In the genomic region with DNA sequence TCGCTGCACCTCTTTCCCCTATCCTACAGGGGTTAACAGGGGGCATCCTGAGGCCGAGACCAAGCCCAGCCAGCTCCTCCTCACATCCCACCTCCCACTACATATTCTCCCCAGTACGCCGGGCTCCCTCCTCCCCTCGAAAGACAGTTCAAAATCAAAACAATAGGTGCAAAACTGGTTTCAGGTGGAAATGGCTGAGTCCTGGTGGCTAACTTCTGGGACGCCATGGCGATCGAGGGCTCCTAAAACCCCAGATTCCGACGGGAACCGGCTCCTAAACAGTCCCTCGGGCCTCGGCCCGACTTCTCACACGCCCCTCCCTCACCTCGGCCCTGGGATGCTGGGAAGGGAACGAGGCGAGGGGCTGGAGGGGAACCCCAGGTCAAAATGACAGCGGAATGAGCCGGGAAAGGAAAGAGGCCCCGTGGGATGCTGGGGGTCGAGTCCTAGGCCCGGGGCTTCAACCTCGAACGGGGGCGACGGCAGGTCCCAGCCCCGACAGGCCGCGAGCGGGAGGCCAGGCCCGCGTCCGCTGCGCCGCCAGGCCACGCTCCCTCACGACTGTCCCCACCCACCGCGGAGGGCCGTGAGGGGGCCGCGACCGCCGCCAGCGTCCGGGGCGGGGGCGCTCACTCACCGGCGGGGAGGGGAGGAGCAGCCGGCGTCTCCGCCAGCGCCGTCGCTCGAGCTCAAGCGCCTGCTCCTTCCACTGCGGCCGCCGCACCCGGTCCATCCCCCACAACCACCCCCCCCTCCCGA, we compare ENCODE assay signal across 8 cellular contexts. TPM values are rescaled to one million over a fixed set of nuclear protein-coding genes. Genes with fewer than 3 reads are reported as not detected.
DNase-seq lines count a peak whose midpoint lies in the region; ATAC-seq, FAIRE-seq and TF ChIP-seq lines count a peak whose summit lies in the region.

No MANE protein-coding gene starts in this region.

- no peak for FAIRE-seq in K562 (lab: Jason Lieb, UNC)

- TF ChIP-seq RAD21 in K562 (CRISPR knock-in tag; conservative IDR thresholded peaks at IDR 0.05 in 1 of 2, IDR thresholded peaks at IDR 0.05 in 1 of 2): no peak

- H3K27me3 Mint-ChIP-seq in T-helper 1 cell treated with Interleukin-12 subunit alpha and Interleukin-12 subunit beta and Interleukin-4 antibody, amounts not matched to agents 30 μg/mL and 1 μg/mL, for 36 hours (ENCODE audit: low read depth): no peaks in the 10 kb centered on the region

- peaks cover 4% of the 10 kb centered on the region for H3K36me3 Mint-ChIP-seq in T-helper 1 cell treated with Interleukin-12 subunit alpha and Interleukin-12 subunit beta and Interleukin-4 antibody, amounts not matched to agents 30 μg/mL and 1 μg/mL, for 36 hours (ENCODE audit: low read depth)

- H3K27ac ChIP-seq in K562 (ENCODE audit: extremely low read depth, low read depth, low read length): peak overlapping the region; percentile 81

- peak overlapping the region; percentile 87 for H3K4me2 ChIP-seq in K562 (ENCODE audit: insufficient read depth, low read length)

- H3K4me1 Mint-ChIP-seq in T-helper 1 cell treated with Interleukin-12 subunit alpha and Interleukin-12 subunit beta and Interleukin-4 antibody, amounts not matched to agents 30 μg/mL and 1 μg/mL, for 36 hours (ENCODE audit: low read depth): peaks cover 30% of the 10 kb centered on the region

- H4K20me1 ChIP-seq in K562 (replicated peaks; ENCODE audit: control insufficient read depth, insufficient read depth, low read length): no peaks in the 10 kb centered on the region

- ATAC-seq in GM21360 (IDR thresholded peaks at IDR 0.05; ENCODE audit: unreplicated experiment) (peak; percentile 48), K562 (peak; percentile 88)

- H2AFZ ChIP-seq in K562 (ENCODE audit: low read depth, low read length): peak overlapping the region; percentile 87

- BruUV-seq in K562 (replicated peaks; lab: Mats Ljungman, UMichigan): no TSS peak

- H3K9me1 ChIP-seq in K562 (ENCODE audit: control insufficient read depth, insufficient read depth, low read length): no peaks in the 10 kb centered on the region

- H3K9me3 ChIP-seq in K562 (replicated peaks; ENCODE audit: control insufficient read depth, insufficient read depth, low read depth, low read length): no peaks in the 10 kb centered on the region

- peaks cover 4 to 15% of the 10 kb centered on the region in 2 experiments; a peak in 4 of 5 replicates for H3K4me1 ChIP-seq in K562 (replicated peaks in 1 of 2; ENCODE audit: control insufficient read depth in 2 of 2, insufficient read depth in 2 of 2, low read length in 2 of 2)

- intact Hi-C loops in K562 (cut with micrococcal nuclease): no loop called here

- POLR2A ChIA-PET in K562 (lab: Yijun Ruan, JAX): interaction anchor here (0.5 to 1.7 kb wide), 3 partner anchors 13 to 352 kb away, joined by 3 read pairs; no protein-coding TSS in a partner anchor

- CTCF ChIA-PET in K562 (lab: Yijun Ruan, JAX; ENCODE audit: low intra/inter-chr PET ratio): no interaction called here

- no peaks in the 10 kb centered on the region for H3K9me3 Mint-ChIP-seq in T-helper 1 cell treated with Interleukin-12 subunit alpha and Interleukin-12 subunit beta and Interleukin-4 antibody, amounts not matched to agents 30 μg/mL and 1 μg/mL, for 36 hours

- H3K36me3 ChIP-seq in K562 (ENCODE audit: control insufficient read depth, insufficient read depth, low read length): 0 out of 3 replicates have a peak, but pooled peaks cover 5% of the 10 kb centered on the region

- 5% methylated on average over 17 of the region's 64 CpGs for WGBS in K562 (ENCODE audit: insufficient coverage, low coverage, missing lambda C conversion rate)

- peak overlapping the region; percentile 56 for H3K4me3 ChIP-seq in K562

- H3K27me3 ChIP-seq in K562 (ENCODE audit: control insufficient read depth in 2 of 2, insufficient read depth in 2 of 2, low read length in 2 of 2): no peaks in the 10 kb centered on the region

- H3K9ac ChIP-seq in K562 (ENCODE audit: insufficient read depth in 1 of 2, low read depth in 2 of 2, low read length in 2 of 2): peak overlapping the region; percentile 75 to 93

- H3K4me3 Mint-ChIP-seq in T-helper 1 cell treated with Interleukin-12 subunit alpha and Interleukin-12 subunit beta and Interleukin-4 antibody, amounts not matched to agents 30 μg/mL and 1 μg/mL, for 36 hours: peak overlapping the region; percentile 90

- TF ChIP-seq EP300 in K562 (IDR thresholded peaks at IDR 0.05; ENCODE audit: low read length): no peak

- no peak for TF ChIP-seq CTCF in K562 (IDR thresholded peaks at IDR 0.05 in 2 of 3, conservative IDR thresholded peaks at IDR 0.05 in 1 of 3; ENCODE audit: insufficient read depth in 2 of 3, low read depth in 1 of 3, low read length in 3 of 3)

- DNase-seq in GDM1 (lab: John Stamatoyannopoulos, UW): peak; percentile 71
- peak; percentile 61 for DNase-seq in HT-29 (ENCODE audit: low spot score)
- peak; percentile 10 to 80 (median 72) for DNase-seq in K562 (ENCODE audit: extremely low read depth in 1 of 4, low spot score in 3 of 4)
- peak; percentile 43 for DNase-seq in iPS-NIHi11 (ENCODE audit: low spot score)
- DNase-seq in stimulated activated CD4-positive, alpha-beta T cell treated with anti-CD3 and anti-CD28 coated beads, Interleukin-12 subunit alpha, Interleukin-12 subunit beta, amount 100 ng/mL, for 24 hours (ENCODE audit: low read depth in 2 of 2): peak; percentile 1 to 40
- DNase-seq in D341Med (ENCODE audit: low spot score): no peak

- in situ Hi-C loops in K562 (cut with MboI): no loop called here

- peak overlapping the region; percentile 84 for H3K27ac Mint-ChIP-seq in T-helper 1 cell treated with Interleukin-12 subunit alpha and Interleukin-12 subunit beta and Interleukin-4 antibody, amounts not matched to agents 30 μg/mL and 1 μg/mL, for 36 hours

- peaks cover 33% of the 10 kb centered on the region for H3K79me2 ChIP-seq in K562 (ENCODE audit: control insufficient read depth, insufficient read depth, low read length)

- TF ChIP-seq POLR2A in K562 (conservative IDR thresholded peaks at IDR 0.05): no peak

TF ChIP-seq in K562, 482 proteins besides CTCF, POLR2A, EP300 and RAD21 (continues in another document):
- peak; percentile 26 for TF ChIP-seq KDM5B (IDR thresholded peaks at IDR 0.05; ENCODE audit: insufficient replicate concordance, low read depth, low read length)
- no peak for TF ChIP-seq TBL1XR1 (IDR thresholded peaks at IDR 0.05; ENCODE audit: low read length in 2 of 2)
- TF ChIP-seq RBFOX2 (IDR thresholded peaks at IDR 0.05; ENCODE audit: low read depth, low read length): peak; percentile 78
- no peak for TF ChIP-seq TAF1 (IDR thresholded peaks at IDR 0.05; ENCODE audit: control insufficient read depth, extremely low read depth, insufficient read depth, low read length, severe bottlenecking)
- peak; percentile 61 for TF ChIP-seq PHF8 (IDR thresholded peaks at IDR 0.05; ENCODE audit: borderline replicate concordance, low read length)
- TF ChIP-seq ZNF584 (CRISPR knock-in tag; IDR thresholded peaks at IDR 0.05; ENCODE audit: low read depth): no peak
- peak; percentile 46; the same call in 1 of the 2 replicates for TF ChIP-seq ZNF444 (CRISPR knock-in tag; IDR thresholded peaks at IDR 0.05)
- no peak for TF ChIP-seq PCBP1 (IDR thresholded peaks at IDR 0.05; ENCODE audit: low read depth, low read length, poor library complexity, severe bottlenecking)
- TF ChIP-seq PHTF2 (CRISPR knock-in tag; IDR thresholded peaks at IDR 0.05): no peak
- no peak for TF ChIP-seq ZNF282 (CRISPR knock-in tag; IDR thresholded peaks at IDR 0.05)
- TF ChIP-seq ZFP30 (CRISPR knock-in tag; IDR thresholded peaks at IDR 0.05; ENCODE audit: borderline replicate concordance): no peak
- no peak for TF ChIP-seq ZNF507 (tag; conservative IDR thresholded peaks at IDR 0.05)
- no peak for TF ChIP-seq BDP1 (IDR thresholded peaks at IDR 0.05; ENCODE audit: insufficient read depth, insufficient read length)
- no peak for TF ChIP-seq DNMT1 (IDR thresholded peaks at IDR 0.05)
- TF ChIP-seq L3MBTL2 (IDR thresholded peaks at IDR 0.05): peak; percentile 68
- TF ChIP-seq ZNF232 (CRISPR knock-in tag; IDR thresholded peaks at IDR 0.05): no peak
- TF ChIP-seq RBM14 (IDR thresholded peaks at IDR 0.05; ENCODE audit: borderline replicate concordance, insufficient read depth, low read depth, low read length): no peak
- TF ChIP-seq, protein P1, sequence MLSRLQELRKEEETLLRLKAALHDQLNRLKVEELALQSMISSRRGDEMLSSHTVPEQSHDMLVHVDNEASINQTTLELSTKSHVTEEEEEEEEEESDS (CRISPR knock-in tag; IDR thresholded peaks at IDR 0.05): no peak
- peak; percentile 32; the same call in 1 of the 2 replicates for TF ChIP-seq POLR2H (tag; IDR thresholded peaks at IDR 0.05; ENCODE audit: low read depth)
- TF ChIP-seq FOXA3 (CRISPR knock-in tag; conservative IDR thresholded peaks at IDR 0.05 in 1 of 2, IDR thresholded peaks at IDR 0.05 in 1 of 2): 0 out of 4 replicates have a peak, but pooled peaks of 1 of the 2 experiments have one; percentile 15
- TF ChIP-seq CXXC5 (CRISPR knock-in tag; IDR thresholded peaks at IDR 0.05): peak; percentile 75; the same call in 1 of the 2 replicates
- no peak for TF ChIP-seq ZNF431 (CRISPR knock-in tag; IDR thresholded peaks at IDR 0.05)

RNA-seq across cellular contexts. Expression of a gene that starts 0.5 kb away (rescaled TPM):
- total RNA-seq in HT-29 (2014; rRNA removed; shearing (Covaris generic)): 7.1 and 8.1 TPM in 2 replicates
- 6.6 and 12.8 TPM in 2 replicates for total RNA-seq in K562 (2011; cell fraction: chromatin; rRNA removed; ENCODE audit: low replicate concordance)
- total RNA-seq in K562 (2011; cell fraction: nucleolus; rRNA removed): 7.0 and 7.2 TPM in 2 replicates
- total RNA-seq in K562 (2011; cell fraction: nucleoplasm; rRNA removed): 9.0 and 12.2 TPM in 2 replicates
- total RNA-seq in K562 (2014; rRNA removed) (2.6 and 4.7 TPM in 2 replicates), K562 (2014; rRNA removed; fragmentation: Illumina TruSeq; extraction: Trizol) (5.1 and 5.6 TPM in 2 replicates), K562 (2015; rRNA removed; fragmentation: Illumina TruSeq; extraction: Trizol) (4.0 and 5.5 TPM in 2 replicates), K562 (2021) (7.7 and 8.5 TPM in 2 replicates)
- polyA plus RNA-seq in K562 (2011; rRNA removed) (5.6 and 8.7 TPM in 2 replicates), K562 (2014; fragmentation: Illumina TruSeq; extraction: Trizol) (4.8 TPM in 2 replicates), K562 (2014; fragmentation: Nextera tagmentation; extraction: Ambion mirVana) (1 to 10 TPM in 1 of 2 experiments, under 1 TPM in 1; 0.89 to 1.2 TPM), K562 (2014; rRNA removed) (1.6 and 3.3 TPM in 2 replicates)
- 3.0 and 3.2 TPM in 2 replicates for polyA plus RNA-seq in K562 (2011; cell fraction: cytosol; rRNA removed)
- polyA plus RNA-seq in K562 (2011; cell fraction: nucleus; rRNA removed): 3.3 and 8.4 TPM in 2 replicates
- polyA plus RNA-seq in K562 (2012): 3.1 and 3.7 TPM in 2 replicates
- 10.0 and 10.9 TPM in 2 replicates for polyA minus RNA-seq in K562 (2011; rRNA and poly(A)+ RNA removed)
- 2.5 and 5.7 TPM in 2 replicates for polyA minus RNA-seq in K562 (2011; cell fraction: cytosol; rRNA and poly(A)+ RNA removed)
- polyA minus RNA-seq in K562 (2011; cell fraction: nucleus; rRNA and poly(A)+ RNA removed): 7.8 and 9.6 TPM in 2 replicates
